ENCODE assay signal across 24 cellular contexts in genomic region chr22:16961477-16962186, GRCh38. TPM values are rescaled to one million over a fixed set of nuclear protein-coding genes. Genes with fewer than 3 reads are reported as not detected.
DNase-seq lines count a peak whose midpoint lies in the region; ATAC-seq, FAIRE-seq and TF ChIP-seq lines count a peak whose summit lies in the region.
"Had no signal": no experiment of that assay in that cellular context is flagged by ENCODE, and none has a peak within 500 bp of the region (broad histone marks: within the 10 kb centered on the region; RNA-seq: fewer than 3 reads in every experiment).

No MANE protein-coding gene starts in this region.

- H3K4me3 ChIP-seq in esophagus muscularis mucosa, result no peak overlapping the region
- H3K4me3 ChIP-seq: GM23248, HAP-1, MG63, SK-N-MC had no signal

- intact Hi-C loops in esophagus muscularis mucosa (cut with DNase I), result no loop called here

- FAIRE-seq in urothelium cell line (lab: Jason Lieb, UNC), result no peak
- FAIRE-seq: HTR-8/SVneo had no signal

- peak overlapping the region; percentile 6 for H3K27ac Mint-ChIP-seq in activated naive CD8-positive, alpha-beta T cell treated with anti-CD3 and anti-CD28 coated beads, Interleukin-2, amount 10 ng/mL, durations not matched to agents 7 days and 5 days
- H3K27ac Mint-ChIP-seq in activated naive CD8-positive, alpha-beta T cell treated with anti-CD3 and anti-CD28 coated beads for 36 hours, result no peak overlapping the region
- no peak overlapping the region for H3K27ac Mint-ChIP-seq in osteocyte (ENCODE audit: unreplicated experiment)

- no peak overlapping the region for H3K4me3 Mint-ChIP-seq in activated naive CD8-positive, alpha-beta T cell treated with anti-CD3 and anti-CD28 coated beads, Interleukin-2, amount 10 ng/mL, durations not matched to agents 7 days and 5 days
- H3K4me3 Mint-ChIP-seq in activated naive CD8-positive, alpha-beta T cell treated with anti-CD3 and anti-CD28 coated beads for 36 hours, result no peak overlapping the region
- no peak overlapping the region for H3K4me3 Mint-ChIP-seq in osteocyte (ENCODE audit: unreplicated experiment)
- H3K4me3 Mint-ChIP-seq: CD4-positive, alpha-beta memory T cell; IgD-negative memory B cell had no signal

- H3K36me3 ChIP-seq in esophagus muscularis mucosa, result no peaks in the 10 kb centered on the region
- H3K36me3 ChIP-seq: BE2C, HAP-1, MG63 had no signal

- no peak for TF ChIP-seq EP300 in esophagus muscularis mucosa (IDR thresholded peaks at IDR 0.05)

- no peak for DNase-seq in activated naive CD8-positive, alpha-beta T cell treated with anti-CD3 and anti-CD28 coated beads, Interleukin-2, amount 10 ng/mL, durations not matched to agents 7 days and 5 days
- DNase-seq in activated naive CD8-positive, alpha-beta T cell treated with anti-CD3 and anti-CD28 coated beads for 36 hours, result no peak
- DNase-seq in NCI-H1694 (lab: John Stamatoyannopoulos, UW), result peak; percentile 54
- DNase-seq in esophagus muscularis mucosa (ENCODE audit: extremely low spot score), result peak; percentile 87
- DNase-seq in osteocyte (ENCODE audit: extremely low spot score, unreplicated experiment), result peak; percentile 82
- no peak for DNase-seq in urothelium cell line (ENCODE audit: low spot score)
- no peak for DNase-seq in activated CD4-positive, CD25-positive, alpha-beta regulatory T cell treated with anti-CD3 and anti-CD28 coated beads, Interleukin-2, amount 50 U/mL, for 72 hours
- DNase-seq: BE2C; CD4-positive, alpha-beta memory T cell; GM23248; Kasumi-1; MG63; NCI-H1048; NCI-H146; NCI-H2081 treated with DMSO at 0.1 percent for 48 hours; NCI-H510A; SHP77 had no signal

- 76% methylated on average over 14 of the region's 14 CpGs for WGBS in esophagus muscularis mucosa

- H3K9me3 Mint-ChIP-seq in activated naive CD8-positive, alpha-beta T cell treated with anti-CD3 and anti-CD28 coated beads, Interleukin-2, amount 10 ng/mL, durations not matched to agents 7 days and 5 days, result no peaks in the 10 kb centered on the region
- no peaks in the 10 kb centered on the region for H3K9me3 Mint-ChIP-seq in activated naive CD8-positive, alpha-beta T cell treated with anti-CD3 and anti-CD28 coated beads for 36 hours
- peaks cover 6% of the 10 kb centered on the region for H3K9me3 Mint-ChIP-seq in osteocyte (ENCODE audit: unreplicated experiment)
- H3K9me3 Mint-ChIP-seq: CD4-positive, alpha-beta memory T cell; IgD-negative memory B cell had no signal

- H3K27ac ChIP-seq in esophagus muscularis mucosa (replicated peaks in 1 of 4), result no peak overlapping the region
- H3K27ac ChIP-seq: GM23248, SK-N-MC had no signal

- ATAC-seq in activated naive CD8-positive, alpha-beta T cell treated with anti-CD3 and anti-CD28 coated beads, Interleukin-2, amount 10 ng/mL, durations not matched to agents 7 days and 5 days (ENCODE audit: low read depth), result no peak
- ATAC-seq in GM19397 (IDR thresholded peaks at IDR 0.05; ENCODE audit: unreplicated experiment), result no peak

- no peak for TF ChIP-seq POLR2A in esophagus muscularis mucosa (IDR thresholded peaks at IDR 0.05; ENCODE audit: low read depth)

- H3K4me1 Mint-ChIP-seq in activated naive CD8-positive, alpha-beta T cell treated with anti-CD3 and anti-CD28 coated beads, Interleukin-2, amount 10 ng/mL, durations not matched to agents 7 days and 5 days, result no peaks in the 10 kb centered on the region
- no peaks in the 10 kb centered on the region for H3K4me1 Mint-ChIP-seq in activated naive CD8-positive, alpha-beta T cell treated with anti-CD3 and anti-CD28 coated beads for 36 hours
- H3K4me1 Mint-ChIP-seq in osteocyte (ENCODE audit: unreplicated experiment), result no peaks in the 10 kb centered on the region
- H3K4me1 Mint-ChIP-seq: CD4-positive, alpha-beta memory T cell; IgD-negative memory B cell had no signal

- H3K4me1 ChIP-seq in esophagus muscularis mucosa, result no peaks in the 10 kb centered on the region
- H3K4me1 ChIP-seq: BE2C, HAP-1 had no signal

- H3K27me3 ChIP-seq in esophagus muscularis mucosa, result no peaks in the 10 kb centered on the region
- H3K27me3 ChIP-seq: BE2C, MG63 had no signal

- H3K9me3 ChIP-seq in esophagus muscularis mucosa, result no peaks in the 10 kb centered on the region
- H3K9me3 ChIP-seq: BE2C, HAP-1, MG63 had no signal

- POLR2A ChIA-PET in activated naive CD8-positive, alpha-beta T cell treated with anti-CD3 and anti-CD28 coated beads, Interleukin-2, amount 10 ng/mL, durations not matched to agents 7 days and 5 days (lab: Charles Lee), result no interaction called here

- no peaks in the 10 kb centered on the region for H3K27me3 Mint-ChIP-seq in activated naive CD8-positive, alpha-beta T cell treated with anti-CD3 and anti-CD28 coated beads, Interleukin-2, amount 10 ng/mL, durations not matched to agents 7 days and 5 days
- no peaks in the 10 kb centered on the region for H3K27me3 Mint-ChIP-seq in activated naive CD8-positive, alpha-beta T cell treated with anti-CD3 and anti-CD28 coated beads for 36 hours
- H3K27me3 Mint-ChIP-seq in osteocyte (ENCODE audit: unreplicated experiment), result no peaks in the 10 kb centered on the region

- TF ChIP-seq CTCF in esophagus muscularis mucosa (IDR thresholded peaks at IDR 0.05), result no peak
- no peak for TF ChIP-seq CTCF in osteocyte (IDR thresholded peaks at IDR 0.05)

- no peaks in the 10 kb centered on the region for H3K36me3 Mint-ChIP-seq in activated naive CD8-positive, alpha-beta T cell treated with anti-CD3 and anti-CD28 coated beads, Interleukin-2, amount 10 ng/mL, durations not matched to agents 7 days and 5 days
- H3K36me3 Mint-ChIP-seq in activated naive CD8-positive, alpha-beta T cell treated with anti-CD3 and anti-CD28 coated beads for 36 hours, result no peaks in the 10 kb centered on the region
- H3K36me3 Mint-ChIP-seq in osteocyte (ENCODE audit: unreplicated experiment), result no peaks in the 10 kb centered on the region
- H3K36me3 Mint-ChIP-seq: CD4-positive, alpha-beta memory T cell; IgD-negative memory B cell had no signal

RNA-seq across cellular contexts. Expression of gene GAB4, which starts 46.4 kb away (rescaled TPM):
- not detected for total RNA-seq in activated naive CD8-positive, alpha-beta T cell treated with anti-CD3 and anti-CD28 coated beads, Interleukin-2, amount 10 ng/mL, durations not matched to agents 7 days and 5 days
- total RNA-seq in activated naive CD8-positive, alpha-beta T cell treated with anti-CD3 and anti-CD28 coated beads for 36 hours, result under 1 TPM; 0.14 to 0.16 TPM
- total RNA-seq in esophagus muscularis mucosa, result not detected
- total RNA-seq in osteocyte, result not detected in 2 replicates
- total RNA-seq: A172; CD4-positive, alpha-beta memory T cell; GM23248; RPMI7951 had no signal

Comparison
In these comparisons a context has a peak if more than half of its experiments do, and no peak if none do; other contexts are left out.
1. DNase-seq: peak in NCI-H1694 (single experiment), esophagus muscularis mucosa (single experiment) and osteocyte (single experiment); none in activated naive CD8-positive, alpha-beta T cell treated with anti-CD3 and anti-CD28 coated beads, Interleukin-2, amount 10 ng/mL, durations not matched to agents 7 days and 5 days (single experiment), activated naive CD8-positive, alpha-beta T cell treated with anti-CD3 and anti-CD28 coated beads for 36 hours (single experiment), urothelium cell line (single experiment) and activated CD4-positive, CD25-positive, alpha-beta regulatory T cell treated with anti-CD3 and anti-CD28 coated beads, Interleukin-2, amount 50 U/mL, for 72 hours (single experiment).